In genomic region chr9:73871636-73872035, GRCh38 we compare ENCODE assay signal across 25 cellular contexts.
DNase-seq lines count a peak whose midpoint lies in the region; FAIRE-seq lines count a peak whose summit lies in the region.
"Had no signal": no experiment of that assay in that cellular context is flagged by ENCODE, and none has a peak within 500 bp of the region (broad histone marks: within the 10 kb centered on the region; RNA-seq: fewer than 3 reads in every experiment).

No MANE protein-coding gene starts in this region.

- no peak overlapping the region for H3K18ac ChIP-seq in mesendoderm (ENCODE audit: low read length)
- no peak overlapping the region for H3K18ac ChIP-seq in mesenchymal stem cell (ENCODE audit: low read depth in 1 of 2, low read length in 2 of 2)

- no peak overlapping the region for H2AFZ ChIP-seq in mesenchymal stem cell (ENCODE audit: low read depth, low read length)

- H3K27me3 ChIP-seq in mesendoderm (ENCODE audit: insufficient read depth, low read length, poor library complexity) = no peaks in the 10 kb centered on the region
- H3K27me3 ChIP-seq in mesenchymal stem cell (ENCODE audit: control insufficient read depth in 1 of 2, insufficient read depth in 1 of 2, low read length in 2 of 2) = peaks cover 0 to 2% of the 10 kb centered on the region in 2 experiments
- H3K27me3 ChIP-seq: MG63 had no signal

- no peak overlapping the region for H2BK12ac ChIP-seq in mesenchymal stem cell (ENCODE audit: low read length in 2 of 2)

- H3K36me3 ChIP-seq in mesendoderm (ENCODE audit: control insufficient read depth, insufficient read depth, low read length) (no peaks in the 10 kb centered on the region), mesenchymal stem cell (ENCODE audit: control insufficient read depth in 1 of 2, insufficient read depth in 2 of 2, low read depth in 1 of 2, low read length in 2 of 2) (no peaks in the 10 kb centered on the region)
- H3K36me3 ChIP-seq: MG63, SJCRH30 had no signal

- H4K8ac ChIP-seq in mesendoderm (ENCODE audit: low read depth, low read length) (no peak overlapping the region), mesenchymal stem cell (ENCODE audit: low read length) (no peak overlapping the region)

- no peak overlapping the region for H3K9ac ChIP-seq in mesendoderm (ENCODE audit: low read length)
- no peak overlapping the region for H3K9ac ChIP-seq in mesenchymal stem cell (ENCODE audit: low read length)

- WGBS in mesendoderm (ENCODE audit: extremely low coverage, insufficient coverage, low lambda C conversion rate) = no CpG with 5 or more reads among the region's 4 CpGs
- WGBS in mesenchymal stem cell = 82% methylated on average over 4 of the region's 4 CpGs

- H3K79me2 ChIP-seq in mesendoderm (ENCODE audit: control insufficient read depth, insufficient read depth, low read length) = no peaks in the 10 kb centered on the region

- H2BK5ac ChIP-seq in mesendoderm (ENCODE audit: low read length) = no peak overlapping the region
- H2BK5ac ChIP-seq in mesenchymal stem cell (ENCODE audit: low read depth, low read length, poor library complexity, severe bottlenecking) = no peak overlapping the region

- no peak overlapping the region for H3K14ac ChIP-seq in mesenchymal stem cell (ENCODE audit: low read length in 2 of 2)

- H4K91ac ChIP-seq in mesenchymal stem cell (ENCODE audit: low read length) = no peak overlapping the region

- FAIRE-seq in urothelium cell line (lab: Jason Lieb, UNC) = no peak

- H3K79me1 ChIP-seq in mesendoderm (ENCODE audit: low read length) (no peaks in the 10 kb centered on the region), mesenchymal stem cell (replicated peaks; ENCODE audit: low read length, poor library complexity, severe bottlenecking) (no peaks in the 10 kb centered on the region)

- H4K5ac ChIP-seq in mesendoderm (ENCODE audit: low read length) = no peak overlapping the region

- H2BK15ac ChIP-seq in mesendoderm (replicated peaks; ENCODE audit: low read depth) (no peak overlapping the region), mesenchymal stem cell (ENCODE audit: low read depth, poor library complexity, severe bottlenecking) (no peak overlapping the region)

- H3K4me2 ChIP-seq in mesendoderm (ENCODE audit: low read length) (no peak overlapping the region), mesenchymal stem cell (ENCODE audit: low read length, poor library complexity, severe bottlenecking) (no peak overlapping the region)

- H3K56ac ChIP-seq in mesendoderm (ENCODE audit: low read length) = peak overlapping the region; percentile 6

- DNase-seq in EH (ENCODE audit: low read depth) (peak; percentile 8), SK-N-DZ (ENCODE audit: low spot score) (peak; percentile 45), glomerular visceral epithelial cell (ENCODE audit: extremely low spot score) (peak; percentile 14), mesendoderm (peak; percentile 28), urothelium cell line (ENCODE audit: low spot score) (no peak), mesenchymal stem cell (no peak), NCI-H1417 (lab: John Stamatoyannopoulos, UW) (no peak), DMS79 treated with DMSO at 0.1 percent for 48 hours (lab: John Stamatoyannopoulos, UW) (no peak)
- DNase-seq: AML-193; C1 segment of cervical spinal cord; Calu3; CD8-positive, alpha-beta T cell; DMS153; GDM1; GOT3; Kasumi-1; MG63; NCI-H1048; NCI-H146; NCI-H2029; NCI-H345; NCI-H524; NCI-H774; NK-92 treated with Interleukin-12 subunit alpha and Interleukin-12 subunit beta, amount 100 ng/mL, for 24 hours; SJCRH30 had no signal

- H3K27ac ChIP-seq in mesendoderm (ENCODE audit: low read depth, low read length) (no peak overlapping the region), mesenchymal stem cell (ENCODE audit: low read length, poor library complexity, severe bottlenecking) (no peak overlapping the region)
- H3K27ac ChIP-seq: SJCRH30 had no signal

- H2AK5ac ChIP-seq in mesendoderm (ENCODE audit: low read length) (no peak overlapping the region), mesenchymal stem cell (ENCODE audit: low read length, severe bottlenecking) (no peak overlapping the region)

- no peak overlapping the region for H2BK120ac ChIP-seq in mesendoderm (ENCODE audit: low read depth, low read length)
- no peak overlapping the region for H2BK120ac ChIP-seq in mesenchymal stem cell (ENCODE audit: low read depth, low read length)

- H3K4me1 ChIP-seq in mesendoderm (ENCODE audit: control insufficient read depth, low read depth, low read length) (no peaks in the 10 kb centered on the region), mesenchymal stem cell (ENCODE audit: control insufficient read depth, insufficient read depth, low read depth, low read length) (no peaks in the 10 kb centered on the region)
- H3K4me1 ChIP-seq: SJCRH30 had no signal

- H3K4ac ChIP-seq in mesendoderm (ENCODE audit: low read depth, low read length) = no peak overlapping the region
- no peak overlapping the region for H3K4ac ChIP-seq in mesenchymal stem cell (ENCODE audit: low read depth in 1 of 2, low read length in 2 of 2)

- H3K23ac ChIP-seq in mesendoderm (ENCODE audit: low read length) (no peak overlapping the region), mesenchymal stem cell (ENCODE audit: low read length in 2 of 2) (no peak overlapping the region)

- H3K9me3 ChIP-seq in mesenchymal stem cell (ENCODE audit: control insufficient read depth, low read length) = no peaks in the 10 kb centered on the region
- H3K9me3 ChIP-seq: MG63, SJCRH30 had no signal

- H3K4me3 ChIP-seq in mesendoderm (ENCODE audit: low read length) = no peak overlapping the region
- H3K4me3 ChIP-seq in mesenchymal stem cell (ENCODE audit: insufficient read depth in 1 of 2, low read depth in 1 of 2, low read length in 2 of 2) = no peak overlapping the region
- H3K4me3 ChIP-seq: MG63, SJCRH30 had no signal

Comparison
In these comparisons a context has a peak if more than half of its experiments do, and no peak if none do; other contexts are left out.
1. DNase-seq: peak in EH (single experiment), SK-N-DZ (single experiment), glomerular visceral epithelial cell (single experiment) and mesendoderm (single experiment); none in urothelium cell line (single experiment), mesenchymal stem cell (single experiment), NCI-H1417 (0 of 3) and DMS79 treated with DMSO at 0.1 percent for 48 hours (single experiment).